In genomic region chr10:21197006-21197405, GRCh38 we compare ENCODE assay signal across 8 cellular contexts.
"Had no signal": no experiment of that assay in that cellular context is flagged by ENCODE, and none has a peak within 500 bp of the region (broad histone marks: within the 10 kb centered on the region; RNA-seq: fewer than 3 reads in every experiment).

No MANE protein-coding gene starts in this region.

- H3K4me2 ChIP-seq: GM23338, KMS-11 had no signal

- ATAC-seq: GM23338, HCT116, K562 had no signal

- H3K36me3 ChIP-seq: HAP-1 had no signal

- DNase-seq: H7, IMR-90, Karpas-422 had no signal

- H3K27ac ChIP-seq: KMS-11 had no signal

- H3K4me3 ChIP-seq: GM23338, HAP-1, K562 had no signal

- H2AFZ ChIP-seq: GM23338 had no signal
